8 cellular contexts compared by ENCODE assay signal in the genomic region with DNA sequence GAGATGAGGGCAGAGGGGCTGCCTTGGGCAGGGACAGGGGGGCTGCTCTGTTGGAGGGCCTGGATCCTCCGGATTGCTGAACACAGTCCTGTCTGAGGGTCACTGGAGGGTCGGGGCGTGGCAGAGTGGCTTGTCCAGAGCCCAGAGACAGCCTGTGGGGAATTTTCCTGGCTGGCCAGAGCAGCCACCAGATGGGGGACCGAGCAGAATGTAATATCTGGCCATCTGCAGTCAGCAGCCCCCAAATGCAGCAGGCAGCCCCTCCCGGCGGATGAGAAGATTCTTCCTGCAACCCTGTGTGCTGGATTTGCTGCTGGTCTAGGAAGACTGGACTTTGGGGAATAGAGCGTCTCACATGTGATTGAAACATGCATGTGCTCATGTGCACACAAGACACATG. TPM values are rescaled to one million over a fixed set of nuclear protein-coding genes. Genes with fewer than 3 reads are reported as not detected.
"Had no signal": no experiment of that assay in that cellular context is flagged by ENCODE, and none has a peak within 500 bp of the region (broad histone marks: within the 10 kb centered on the region; RNA-seq: fewer than 3 reads in every experiment).

No MANE protein-coding gene starts in this region.

- FAIRE-seq: H1, H54, HTR-8/SVneo had no signal

- DNase-seq: H9, HCEC 1CT had no signal

- H3K4me3 ChIP-seq: GM23338 had no signal

- H2AFZ ChIP-seq: GM23338 had no signal

- ATAC-seq: GM23338 had no signal

- H3K4me2 ChIP-seq: GM23338 had no signal

RNA-seq across cellular contexts. Expression of gene NOS1, which starts 23.3 kb away (rescaled TPM):
- total RNA-seq: HT-29 had no signal
- polyA plus RNA-seq: IgD-negative memory B cell had no signal
